Comparison of ENCODE assay signal across 16 cellular contexts in the genomic region with DNA sequence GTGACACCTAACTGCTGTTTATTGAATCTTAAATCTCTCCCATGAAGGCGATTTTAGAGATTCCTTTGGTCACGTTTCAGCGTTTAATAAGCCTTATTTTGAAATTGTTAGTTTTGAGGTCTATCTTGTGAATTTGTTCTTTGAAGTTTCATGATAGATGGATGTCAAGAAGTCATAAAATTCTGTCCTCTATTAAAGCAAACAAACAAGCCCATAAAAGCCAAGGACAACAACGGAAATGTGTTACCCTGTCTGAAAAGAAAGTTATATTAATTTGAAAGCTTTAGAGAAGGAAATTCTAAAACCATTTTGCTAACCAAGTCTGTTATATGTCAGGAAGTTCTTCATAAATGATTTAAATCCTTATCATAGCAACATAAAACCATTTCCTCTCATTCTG. TPM values are rescaled to one million over a fixed set of nuclear protein-coding genes. Genes with fewer than 3 reads are reported as not detected.
"Had no signal": no experiment of that assay in that cellular context is flagged by ENCODE, and none has a peak within 500 bp of the region (broad histone marks: within the 10 kb centered on the region; RNA-seq: fewer than 3 reads in every experiment).

No MANE protein-coding gene starts in this region.

- H3K4me1 ChIP-seq: foreskin keratinocyte had no signal

- H3K36me3 ChIP-seq: neutrophil, upper lobe of right lung had no signal

- FAIRE-seq: small intestine had no signal

- H3K4me3 ChIP-seq: mucosa of descending colon, upper lobe of right lung had no signal

- ATAC-seq: foreskin keratinocyte; mucosa of descending colon; naive thymus-derived CD8-positive, alpha-beta T cell; stimulated activated naive CD8-positive, alpha-beta T cell treated with anti-CD3 and anti-CD28 coated beads, Interleukin-15, amount 100 ng/mL, for 72 hours had no signal

- H3K27me3 ChIP-seq: foreskin keratinocyte, neutrophil, upper lobe of right lung had no signal

- H3K27ac ChIP-seq: foreskin keratinocyte, neutrophil had no signal

- H3K9me3 ChIP-seq: mucosa of descending colon, neutrophil, upper lobe of right lung had no signal

- DNase-seq: activated CD4-positive, alpha-beta T cell treated with anti-CD3 and anti-CD28 coated beads, Interleukin-2, amount 10 ng/mL, durations not matched to agents 7 days and 5 days; activated naive CD4-positive, alpha-beta T cell; activated naive CD8-positive, alpha-beta T cell treated with anti-CD3 and anti-CD28 coated beads, Interleukin-2, amount 10 ng/mL, durations not matched to agents 7 days and 5 days; cortex of kidney; effector CD8-positive, alpha-beta T cell; foreskin keratinocyte; immature natural killer cell; mucosa of descending colon; naive thymus-derived CD8-positive, alpha-beta T cell; retina; small intestine; stimulated activated naive CD8-positive, alpha-beta T cell treated with anti-CD3 and anti-CD28 coated beads, Interleukin-15, amount 100 ng/mL, for 72 hours; upper lobe of right lung had no signal

RNA-seq across cellular contexts. Expression of gene CAVIN2, which starts 7.0 kb away (rescaled TPM):
- total RNA-seq: activated CD4-positive, alpha-beta T cell treated with anti-CD3 and anti-CD28 coated beads, Interleukin-2, amount 10 ng/mL, durations not matched to agents 7 days and 5 days; activated CD8-positive, alpha-beta memory T cell treated with anti-CD3 and anti-CD28 coated beads for 36 hours; activated naive CD8-positive, alpha-beta T cell treated with anti-CD3 and anti-CD28 coated beads, Interleukin-2, amount 10 ng/mL, durations not matched to agents 7 days and 5 days; naive thymus-derived CD8-positive, alpha-beta T cell; T-helper 2 cell treated with Interferon-gamma antibody and Interleukin-4, amounts not matched to agents 100 ng/mL and 5 ng/mL, for 36 hours had no signal
- polyA plus RNA-seq: naive thymus-derived CD8-positive, alpha-beta T cell had no signal
